Comparison of ENCODE assay signal across 29 cellular contexts in genomic region chr12:45419317-45419716, GRCh38.
"Had no signal": no experiment of that assay in that cellular context is flagged by ENCODE, and none has a peak within 500 bp of the region (broad histone marks: within the 10 kb centered on the region; RNA-seq: fewer than 3 reads in every experiment).

No MANE protein-coding gene starts in this region.

- H3K27me3 Mint-ChIP-seq: activated CD4-positive, alpha-beta T cell treated with anti-CD3 and anti-CD28 coated beads, Interleukin-2, amount 10 ng/mL, durations not matched to agents 24 days and 14 days; activated CD8-positive, alpha-beta T cell treated with anti-CD3 and anti-CD28 coated beads for 36 hours; activated naive CD4-positive, alpha-beta T cell treated with anti-CD3 and anti-CD28 coated beads, Interleukin-2, amount 10 ng/mL, durations not matched to agents 7 days and 5 days; activated naive CD8-positive, alpha-beta T cell; activated naive CD8-positive, alpha-beta T cell treated with anti-CD3 and anti-CD28 coated beads, Interleukin-2, amount 50 U/mL, for 24 hours had no signal

- H3K4me3 Mint-ChIP-seq: activated CD4-positive, alpha-beta T cell treated with anti-CD3 and anti-CD28 coated beads, Interleukin-2, amount 10 ng/mL, durations not matched to agents 24 days and 14 days; activated CD8-positive, alpha-beta T cell treated with anti-CD3 and anti-CD28 coated beads for 36 hours; activated naive CD4-positive, alpha-beta T cell treated with anti-CD3 and anti-CD28 coated beads, Interleukin-2, amount 10 ng/mL, durations not matched to agents 7 days and 5 days; activated naive CD8-positive, alpha-beta T cell; activated naive CD8-positive, alpha-beta T cell treated with anti-CD3 and anti-CD28 coated beads, Interleukin-2, amount 50 U/mL, for 24 hours; activated T-helper 1 cell treated with anti-CD3 and anti-CD28 coated beads, Interleukin-12 subunit alpha, Interleukin-12 subunit beta, Interleukin-2, Interleukin-4 antibody, amounts not matched to agents 30 ng/mL and 10 ng/mL and 1 ng/mL, durations not matched to agents 14 hours and 24 hours and 36 hours; T-helper 1 cell treated with Interleukin-12 subunit alpha and Interleukin-12 subunit beta and Interleukin-4 antibody, amounts not matched to agents 30 μg/mL and 1 μg/mL, for 36 hours; T-helper 2 cell treated with Interferon-gamma antibody and Interleukin-4, amounts not matched to agents 5 μg/mL and 100 μg/mL, for 36 hours had no signal

- H3K9me3 Mint-ChIP-seq: activated CD4-positive, alpha-beta T cell treated with anti-CD3 and anti-CD28 coated beads, Interleukin-2, amount 10 ng/mL, durations not matched to agents 24 days and 14 days; activated CD8-positive, alpha-beta T cell treated with anti-CD3 and anti-CD28 coated beads for 36 hours; activated naive CD4-positive, alpha-beta T cell treated with anti-CD3 and anti-CD28 coated beads, Interleukin-2, amount 10 ng/mL, durations not matched to agents 7 days and 5 days; activated naive CD8-positive, alpha-beta T cell treated with anti-CD3 and anti-CD28 coated beads, Interleukin-2, amount 50 U/mL, for 24 hours; activated T-helper 1 cell treated with anti-CD3 and anti-CD28 coated beads, Interleukin-12 subunit alpha, Interleukin-12 subunit beta, Interleukin-2, Interleukin-4 antibody, amounts not matched to agents 30 ng/mL and 10 ng/mL and 1 ng/mL, durations not matched to agents 14 hours and 24 hours and 36 hours; T-helper 1 cell treated with Interleukin-12 subunit alpha and Interleukin-12 subunit beta and Interleukin-4 antibody, amounts not matched to agents 30 μg/mL and 1 μg/mL, for 36 hours; T-helper 2 cell treated with Interferon-gamma antibody and Interleukin-4, amounts not matched to agents 5 μg/mL and 100 μg/mL, for 36 hours had no signal

- DNase-seq: activated CD4-positive, alpha-beta T cell treated with anti-CD3 and anti-CD28 coated beads, Interleukin-2, amount 10 ng/mL, durations not matched to agents 24 days and 14 days; activated CD4-positive, alpha-beta T cell treated with anti-CD3 and anti-CD28 coated beads, Interleukin-2, amount 50 U/mL, for 4 hours; activated CD8-positive, alpha-beta T cell treated with anti-CD3 and anti-CD28 coated beads for 36 hours; activated effector memory CD4-positive, alpha-beta T cell treated with Interleukin-2 at 50 U/mL for 16 hours; activated naive CD4-positive, alpha-beta T cell treated with anti-CD3 and anti-CD28 coated beads, Interleukin-2, amount 10 ng/mL, durations not matched to agents 7 days and 5 days; activated naive CD8-positive, alpha-beta T cell treated with anti-CD3 and anti-CD28 coated beads, Interleukin-2, amount 50 U/mL, for 24 hours; activated T-cell treated with anti-CD3 and anti-CD28 coated beads, Interleukin-2, amount 50 U/mL, for 1 hour; anterior cingulate cortex; brain microvascular endothelial cell; central memory CD4-positive, alpha-beta T cell; colonic mucosa; MG63; MV-4-11; NCI-H1092; NCI-H1436 treated with DMSO at 0.1 percent for 48 hours; NCI-H2029; NCI-H345; NCI-H526; NCI-H748 treated with DMSO at 0.1 percent for 48 hours; NK-92 treated with Interleukin-12 subunit alpha and Interleukin-12 subunit beta, amount 100 ng/mL, for 24 hours; PC-3; Peyer's patch; RPMI8226; SHP77 treated with DMSO at 0.1 percent for 48 hours; SK-N-SH had no signal

- H3K4me1 Mint-ChIP-seq: activated naive CD4-positive, alpha-beta T cell treated with anti-CD3 and anti-CD28 coated beads, Interleukin-2, amount 10 ng/mL, durations not matched to agents 7 days and 5 days had no signal

- ATAC-seq: activated CD8-positive, alpha-beta T cell treated with anti-CD3 and anti-CD28 coated beads for 36 hours; activated naive CD8-positive, alpha-beta T cell treated with anti-CD3 and anti-CD28 coated beads, Interleukin-2, amount 50 U/mL, for 24 hours; PC-3 had no signal

- H3K27ac Mint-ChIP-seq: activated CD4-positive, alpha-beta T cell treated with anti-CD3 and anti-CD28 coated beads, Interleukin-2, amount 10 ng/mL, durations not matched to agents 24 days and 14 days; activated CD8-positive, alpha-beta T cell treated with anti-CD3 and anti-CD28 coated beads for 36 hours; activated naive CD4-positive, alpha-beta T cell treated with anti-CD3 and anti-CD28 coated beads, Interleukin-2, amount 10 ng/mL, durations not matched to agents 7 days and 5 days; activated naive CD8-positive, alpha-beta T cell; activated naive CD8-positive, alpha-beta T cell treated with anti-CD3 and anti-CD28 coated beads, Interleukin-2, amount 50 U/mL, for 24 hours; activated T-helper 1 cell treated with anti-CD3 and anti-CD28 coated beads, Interleukin-12 subunit alpha, Interleukin-12 subunit beta, Interleukin-2, Interleukin-4 antibody, amounts not matched to agents 30 ng/mL and 10 ng/mL and 1 ng/mL, durations not matched to agents 14 hours and 24 hours and 36 hours; T-helper 1 cell treated with Interleukin-12 subunit alpha and Interleukin-12 subunit beta and Interleukin-4 antibody, amounts not matched to agents 30 μg/mL and 1 μg/mL, for 36 hours; T-helper 2 cell treated with Interferon-gamma antibody and Interleukin-4, amounts not matched to agents 5 μg/mL and 100 μg/mL, for 36 hours had no signal
